1 cellular context compared by ENCODE assay signal in the genomic region with DNA sequence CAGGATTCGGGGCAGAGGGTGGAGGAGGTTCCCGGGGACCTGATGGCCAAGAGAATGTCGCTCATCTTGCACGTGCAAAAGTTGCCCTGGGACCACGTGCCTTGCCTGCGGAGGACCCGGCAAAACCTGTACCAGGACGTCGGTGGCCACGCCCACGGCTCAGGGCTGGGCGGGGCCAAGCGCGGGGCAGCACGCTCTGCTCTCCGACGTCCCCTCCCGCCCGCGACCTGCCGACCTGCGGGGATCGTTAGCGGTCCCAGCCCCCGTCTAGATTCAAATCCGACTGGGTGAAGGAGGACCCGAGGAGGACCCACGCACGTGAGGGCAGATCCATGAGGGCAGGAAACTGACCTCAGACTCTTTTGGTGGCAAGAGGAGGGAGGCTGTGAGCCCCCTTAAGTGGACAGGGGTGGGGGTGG.
TF ChIP-seq lines count a peak whose summit lies in the region.

A gene with protein sequence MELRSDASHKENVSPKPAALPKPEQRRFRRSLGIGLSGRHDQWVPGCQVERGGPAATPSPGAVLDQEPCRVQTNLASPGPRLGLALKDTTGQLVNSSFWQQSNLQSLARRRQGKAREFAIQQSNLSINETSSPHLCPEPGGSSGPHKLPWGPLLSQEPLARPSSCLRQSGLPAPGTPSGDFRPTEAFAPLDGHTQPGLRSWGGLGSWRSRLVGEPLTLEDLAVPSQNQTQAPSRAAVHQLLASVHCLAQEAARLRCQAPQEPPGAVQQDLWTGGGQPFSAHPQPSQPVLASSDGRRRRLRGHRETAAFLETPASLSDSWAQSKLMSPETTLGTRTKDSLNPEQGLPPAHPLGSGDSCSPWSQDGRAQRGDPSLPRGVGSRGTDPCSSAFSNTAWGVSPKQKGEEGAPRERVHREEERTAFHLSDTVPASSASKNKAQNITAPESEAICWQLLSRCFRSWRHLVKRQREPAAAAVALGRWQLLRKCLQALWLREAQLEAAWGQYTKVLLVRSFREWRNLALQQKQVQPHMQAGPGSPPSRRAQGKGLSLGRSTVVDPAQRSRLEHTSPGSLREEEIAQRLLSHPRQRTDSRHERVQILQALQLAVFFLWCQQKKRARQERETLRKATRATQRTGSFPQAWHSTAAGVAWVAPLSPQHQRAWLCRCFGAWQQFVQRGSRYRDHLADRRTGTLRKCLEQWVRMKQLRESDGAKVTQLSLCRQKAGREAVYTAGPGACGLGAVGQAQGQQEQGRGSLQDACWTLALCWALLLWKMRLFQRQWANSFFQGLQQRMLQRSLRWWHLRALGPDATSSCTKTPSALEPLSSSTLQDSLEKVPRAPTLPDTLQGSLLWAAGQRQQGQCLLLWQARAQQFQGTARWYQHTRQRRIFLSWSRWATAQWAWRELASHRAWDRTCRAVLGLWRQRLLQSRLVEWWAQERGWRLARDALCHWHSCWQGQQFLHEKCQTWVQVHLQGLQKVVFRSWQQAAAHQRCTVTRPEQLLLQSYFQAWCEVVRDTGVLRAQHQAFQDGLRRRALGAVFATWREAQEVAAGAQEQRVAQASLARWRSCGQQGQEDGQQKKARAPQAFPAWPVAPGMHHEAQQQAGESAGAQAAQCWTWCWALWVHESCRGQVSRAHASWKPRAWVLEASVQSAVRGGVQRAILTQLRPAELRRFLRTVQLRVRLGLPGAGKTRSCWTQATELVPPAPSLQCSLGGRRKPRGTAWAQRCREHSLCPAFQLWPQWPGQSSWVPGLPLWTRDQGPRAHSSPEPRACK (N-terminal part only) (plus strand): TSS at position 206 of the 419 bp plus-strand sequence. CDS start 2,208 bp downstream, outside the sequence.

TF ChIP-seq in H1, 55 proteins besides CTCF, POLR2A, EP300 and RAD21:
- no peak for TF ChIP-seq RXRA (IDR thresholded peaks at IDR 0.05; ENCODE audit: insufficient read depth, low read depth, low read length)
- TF ChIP-seq SUZ12 (IDR thresholded peaks at IDR 0.05; ENCODE audit: low read length), result no peak
- no peak for TF ChIP-seq CEBPB (IDR thresholded peaks at IDR 0.05; ENCODE audit: low read depth, low read length)
- no peak for TF ChIP-seq CHD1 (IDR thresholded peaks at IDR 0.05; ENCODE audit: low read depth, low read length)
- no peak for TF ChIP-seq NANOG (IDR thresholded peaks at IDR 0.05; ENCODE audit: insufficient read depth, low read depth, low read length, poor library complexity, severe bottlenecking)
- TF ChIP-seq, protein P1, sequence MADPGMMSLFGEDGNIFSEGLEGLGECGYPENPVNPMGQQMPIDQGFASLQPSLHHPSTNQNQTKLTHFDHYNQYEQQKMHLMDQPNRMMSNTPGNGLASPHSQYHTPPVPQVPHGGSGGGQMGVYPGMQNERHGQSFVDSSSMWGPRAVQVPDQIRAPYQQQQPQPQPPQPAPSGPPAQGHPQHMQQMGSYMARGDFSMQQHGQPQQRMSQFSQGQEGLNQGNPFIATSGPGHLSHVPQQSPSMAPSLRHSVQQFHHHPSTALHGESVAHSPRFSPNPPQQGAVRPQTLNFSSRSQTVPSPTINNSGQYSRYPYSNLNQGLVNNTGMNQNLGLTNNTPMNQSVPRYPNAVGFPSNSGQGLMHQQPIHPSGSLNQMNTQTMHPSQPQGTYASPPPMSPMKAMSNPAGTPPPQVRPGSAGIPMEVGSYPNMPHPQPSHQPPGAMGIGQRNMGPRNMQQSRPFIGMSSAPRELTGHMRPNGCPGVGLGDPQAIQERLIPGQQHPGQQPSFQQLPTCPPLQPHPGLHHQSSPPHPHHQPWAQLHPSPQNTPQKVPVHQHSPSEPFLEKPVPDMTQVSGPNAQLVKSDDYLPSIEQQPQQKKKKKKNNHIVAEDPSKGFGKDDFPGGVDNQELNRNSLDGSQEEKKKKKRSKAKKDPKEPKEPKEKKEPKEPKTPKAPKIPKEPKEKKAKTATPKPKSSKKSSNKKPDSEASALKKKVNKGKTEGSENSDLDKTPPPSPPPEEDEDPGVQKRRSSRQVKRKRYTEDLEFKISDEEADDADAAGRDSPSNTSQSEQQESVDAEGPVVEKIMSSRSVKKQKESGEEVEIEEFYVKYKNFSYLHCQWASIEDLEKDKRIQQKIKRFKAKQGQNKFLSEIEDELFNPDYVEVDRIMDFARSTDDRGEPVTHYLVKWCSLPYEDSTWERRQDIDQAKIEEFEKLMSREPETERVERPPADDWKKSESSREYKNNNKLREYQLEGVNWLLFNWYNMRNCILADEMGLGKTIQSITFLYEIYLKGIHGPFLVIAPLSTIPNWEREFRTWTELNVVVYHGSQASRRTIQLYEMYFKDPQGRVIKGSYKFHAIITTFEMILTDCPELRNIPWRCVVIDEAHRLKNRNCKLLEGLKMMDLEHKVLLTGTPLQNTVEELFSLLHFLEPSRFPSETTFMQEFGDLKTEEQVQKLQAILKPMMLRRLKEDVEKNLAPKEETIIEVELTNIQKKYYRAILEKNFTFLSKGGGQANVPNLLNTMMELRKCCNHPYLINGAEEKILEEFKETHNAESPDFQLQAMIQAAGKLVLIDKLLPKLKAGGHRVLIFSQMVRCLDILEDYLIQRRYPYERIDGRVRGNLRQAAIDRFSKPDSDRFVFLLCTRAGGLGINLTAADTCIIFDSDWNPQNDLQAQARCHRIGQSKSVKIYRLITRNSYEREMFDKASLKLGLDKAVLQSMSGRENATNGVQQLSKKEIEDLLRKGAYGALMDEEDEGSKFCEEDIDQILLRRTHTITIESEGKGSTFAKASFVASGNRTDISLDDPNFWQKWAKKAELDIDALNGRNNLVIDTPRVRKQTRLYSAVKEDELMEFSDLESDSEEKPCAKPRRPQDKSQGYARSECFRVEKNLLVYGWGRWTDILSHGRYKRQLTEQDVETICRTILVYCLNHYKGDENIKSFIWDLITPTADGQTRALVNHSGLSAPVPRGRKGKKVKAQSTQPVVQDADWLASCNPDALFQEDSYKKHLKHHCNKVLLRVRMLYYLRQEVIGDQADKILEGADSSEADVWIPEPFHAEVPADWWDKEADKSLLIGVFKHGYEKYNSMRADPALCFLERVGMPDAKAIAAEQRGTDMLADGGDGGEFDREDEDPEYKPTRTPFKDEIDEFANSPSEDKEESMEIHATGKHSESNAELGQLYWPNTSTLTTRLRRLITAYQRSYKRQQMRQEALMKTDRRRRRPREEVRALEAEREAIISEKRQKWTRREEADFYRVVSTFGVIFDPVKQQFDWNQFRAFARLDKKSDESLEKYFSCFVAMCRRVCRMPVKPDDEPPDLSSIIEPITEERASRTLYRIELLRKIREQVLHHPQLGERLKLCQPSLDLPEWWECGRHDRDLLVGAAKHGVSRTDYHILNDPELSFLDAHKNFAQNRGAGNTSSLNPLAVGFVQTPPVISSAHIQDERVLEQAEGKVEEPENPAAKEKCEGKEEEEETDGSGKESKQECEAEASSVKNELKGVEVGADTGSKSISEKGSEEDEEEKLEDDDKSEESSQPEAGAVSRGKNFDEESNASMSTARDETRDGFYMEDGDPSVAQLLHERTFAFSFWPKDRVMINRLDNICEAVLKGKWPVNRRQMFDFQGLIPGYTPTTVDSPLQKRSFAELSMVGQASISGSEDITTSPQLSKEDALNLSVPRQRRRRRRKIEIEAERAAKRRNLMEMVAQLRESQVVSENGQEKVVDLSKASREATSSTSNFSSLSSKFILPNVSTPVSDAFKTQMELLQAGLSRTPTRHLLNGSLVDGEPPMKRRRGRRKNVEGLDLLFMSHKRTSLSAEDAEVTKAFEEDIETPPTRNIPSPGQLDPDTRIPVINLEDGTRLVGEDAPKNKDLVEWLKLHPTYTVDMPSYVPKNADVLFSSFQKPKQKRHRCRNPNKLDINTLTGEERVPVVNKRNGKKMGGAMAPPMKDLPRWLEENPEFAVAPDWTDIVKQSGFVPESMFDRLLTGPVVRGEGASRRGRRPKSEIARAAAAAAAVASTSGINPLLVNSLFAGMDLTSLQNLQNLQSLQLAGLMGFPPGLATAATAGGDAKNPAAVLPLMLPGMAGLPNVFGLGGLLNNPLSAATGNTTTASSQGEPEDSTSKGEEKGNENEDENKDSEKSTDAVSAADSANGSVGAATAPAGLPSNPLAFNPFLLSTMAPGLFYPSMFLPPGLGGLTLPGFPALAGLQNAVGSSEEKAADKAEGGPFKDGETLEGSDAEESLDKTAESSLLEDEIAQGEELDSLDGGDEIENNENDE (IDR thresholded peaks at IDR 0.05; ENCODE audit: insufficient replicate concordance, low read length), result no peak
- TF ChIP-seq GABPA (IDR thresholded peaks at IDR 0.05; ENCODE audit: borderline replicate concordance, insufficient read depth, low read length), result no peak
- peak; percentile 65 for TF ChIP-seq KDM4A (IDR thresholded peaks at IDR 0.05; ENCODE audit: low read depth, low read length, severe bottlenecking)
- no peak for TF ChIP-seq JUND (IDR thresholded peaks at IDR 0.05; ENCODE audit: low read length)
- no peak for TF ChIP-seq RBBP5 (IDR thresholded peaks at IDR 0.05; ENCODE audit: borderline replicate concordance, low read depth, low read length)
- TF ChIP-seq FOSL1 (IDR thresholded peaks at IDR 0.05; ENCODE audit: insufficient read depth, low read depth, low read length), result no peak
- peak; percentile 12; the same call in 1 of the 2 replicates for TF ChIP-seq CREB1 (IDR thresholded peaks at IDR 0.05)
- TF ChIP-seq, protein P2, sequence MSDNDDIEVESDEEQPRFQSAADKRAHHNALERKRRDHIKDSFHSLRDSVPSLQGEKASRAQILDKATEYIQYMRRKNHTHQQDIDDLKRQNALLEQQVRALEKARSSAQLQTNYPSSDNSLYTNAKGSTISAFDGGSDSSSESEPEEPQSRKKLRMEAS (IDR thresholded peaks at IDR 0.05), result peak; percentile 99
- no peak for TF ChIP-seq KDM5A (IDR thresholded peaks at IDR 0.05; ENCODE audit: low read length)
- TF ChIP-seq TEAD4 (IDR thresholded peaks at IDR 0.05; ENCODE audit: low read depth, low read length), result no peak
- TF ChIP-seq BACH1 (IDR thresholded peaks at IDR 0.05; ENCODE audit: low read length), result peak; percentile 19; the same call in 1 of the 2 replicates
- TF ChIP-seq, protein P3, sequence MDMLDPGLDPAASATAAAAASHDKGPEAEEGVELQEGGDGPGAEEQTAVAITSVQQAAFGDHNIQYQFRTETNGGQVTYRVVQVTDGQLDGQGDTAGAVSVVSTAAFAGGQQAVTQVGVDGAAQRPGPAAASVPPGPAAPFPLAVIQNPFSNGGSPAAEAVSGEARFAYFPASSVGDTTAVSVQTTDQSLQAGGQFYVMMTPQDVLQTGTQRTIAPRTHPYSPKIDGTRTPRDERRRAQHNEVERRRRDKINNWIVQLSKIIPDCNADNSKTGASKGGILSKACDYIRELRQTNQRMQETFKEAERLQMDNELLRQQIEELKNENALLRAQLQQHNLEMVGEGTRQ (IDR thresholded peaks at IDR 0.05; ENCODE audit: low read length), result peak; percentile 63
- TF ChIP-seq CBX5 (IDR thresholded peaks at IDR 0.05; ENCODE audit: low read depth, low read length), result no peak
- TF ChIP-seq, protein P4, sequence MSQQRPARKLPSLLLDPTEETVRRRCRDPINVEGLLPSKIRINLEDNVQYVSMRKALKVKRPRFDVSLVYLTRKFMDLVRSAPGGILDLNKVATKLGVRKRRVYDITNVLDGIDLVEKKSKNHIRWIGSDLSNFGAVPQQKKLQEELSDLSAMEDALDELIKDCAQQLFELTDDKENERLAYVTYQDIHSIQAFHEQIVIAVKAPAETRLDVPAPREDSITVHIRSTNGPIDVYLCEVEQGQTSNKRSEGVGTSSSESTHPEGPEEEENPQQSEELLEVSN (IDR thresholded peaks at IDR 0.05), result peak; percentile 99
